1 cellular context compared by ENCODE assay signal in the genomic region with DNA sequence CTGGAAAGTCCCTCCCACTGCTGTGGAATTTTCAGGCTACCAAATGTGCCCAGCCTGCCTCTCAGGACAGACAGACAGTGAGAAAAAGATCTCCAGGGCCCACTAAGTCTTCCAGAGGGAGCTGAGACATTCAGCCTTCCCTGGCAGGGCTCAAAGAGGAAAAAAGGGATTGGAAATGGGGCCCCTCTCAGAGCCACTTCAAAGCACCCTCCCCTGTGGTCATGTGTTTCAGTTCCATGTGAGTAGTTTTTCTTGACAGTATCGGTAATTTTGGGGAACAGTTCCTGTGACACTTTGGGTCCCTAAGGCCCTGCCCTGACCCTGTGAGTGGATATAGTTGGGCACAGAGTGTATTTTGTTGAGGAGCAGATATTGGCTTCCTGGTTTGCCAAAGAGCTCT.
TF ChIP-seq lines count a peak whose summit lies in the region.

No MANE protein-coding gene starts in this region.

TF ChIP-seq in H1, 55 proteins besides CTCF, POLR2A, EP300 and RAD21 (continued from another document):
- TF ChIP-seq SAP30 (IDR thresholded peaks at IDR 0.05; ENCODE audit: insufficient read depth, insufficient replicate concordance, low read length) (no peak), CBX8 (IDR thresholded peaks at IDR 0.05; ENCODE audit: borderline replicate concordance, low read depth, low read length) (no peak), NANOG (IDR thresholded peaks at IDR 0.05; ENCODE audit: insufficient read depth, low read depth, low read length, poor library complexity, severe bottlenecking) (no peak), TAF7 (optimal IDR thresholded peaks at IDR 0.05; ENCODE audit: borderline replicate concordance, low read depth, low read length) (no peak), SIRT6 (IDR thresholded peaks at IDR 0.05; ENCODE audit: low read length) (no peak), ZNF274 (IDR thresholded peaks at IDR 0.05; ENCODE audit: borderline replicate concordance, extremely low read depth, low read length) (no peak), CEBPB (IDR thresholded peaks at IDR 0.05; ENCODE audit: low read depth, low read length) (no peak), SP1 (IDR thresholded peaks at IDR 0.05; ENCODE audit: low read depth, low read length) (no peak), RXRA (IDR thresholded peaks at IDR 0.05; ENCODE audit: insufficient read depth, low read depth, low read length) (no peak)
